1 cellular context compared by ENCODE assay signal in the genomic region with DNA sequence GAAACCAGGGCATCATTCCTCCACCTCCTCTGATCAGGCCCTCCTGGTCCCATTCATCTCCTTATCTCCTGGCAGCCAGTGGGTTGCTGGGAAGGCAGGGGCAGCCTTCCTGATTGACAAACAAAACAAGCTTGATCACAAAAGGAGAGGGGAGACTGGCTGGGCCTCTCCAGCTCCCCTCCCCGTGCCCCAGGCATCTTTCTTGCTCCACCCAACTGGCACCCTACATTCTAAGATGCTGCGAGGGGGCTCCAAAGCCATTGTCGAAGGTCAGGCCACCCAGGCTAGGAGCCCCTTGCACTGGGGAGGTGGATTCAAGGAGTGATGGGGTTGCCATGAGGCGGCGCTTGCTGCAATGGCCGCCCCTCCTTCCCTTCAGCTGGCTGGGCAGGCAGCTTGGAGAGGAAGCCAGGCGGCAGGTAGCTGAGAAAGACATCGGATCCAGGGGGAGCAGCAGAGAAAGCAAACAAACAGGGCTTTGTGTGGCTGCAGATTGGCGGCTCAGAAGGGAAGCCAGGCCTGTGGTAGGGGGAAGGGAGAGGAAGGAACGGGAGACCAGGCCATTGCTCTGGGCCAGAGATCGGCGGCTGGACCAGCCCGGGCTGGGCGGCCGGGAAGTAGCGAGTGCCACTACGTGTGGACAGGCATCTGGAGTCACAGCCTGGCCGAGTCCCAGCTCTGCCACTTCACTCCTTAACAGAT.
TF ChIP-seq lines count a peak whose summit lies in the region.

No MANE protein-coding gene starts in this region.

TF ChIP-seq in HepG2, 621 proteins besides CTCF, POLR2A, EP300 and RAD21 (continued from another document and continues in another):
- TF ChIP-seq E2F1 (CRISPR knock-in tag; IDR thresholded peaks at IDR 0.05) = no peak
- TF ChIP-seq RFX1 (IDR thresholded peaks at IDR 0.05) = no peak
- no peak for TF ChIP-seq ZNF180 (CRISPR knock-in tag; IDR thresholded peaks at IDR 0.05; ENCODE audit: borderline replicate concordance, low read depth)
- TF ChIP-seq, protein P1, sequence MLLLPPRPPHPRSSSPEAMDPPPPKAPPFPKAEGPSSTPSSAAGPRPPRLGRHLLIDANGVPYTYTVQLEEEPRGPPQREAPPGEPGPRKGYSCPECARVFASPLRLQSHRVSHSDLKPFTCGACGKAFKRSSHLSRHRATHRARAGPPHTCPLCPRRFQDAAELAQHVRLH (CRISPR knock-in tag; IDR thresholded peaks at IDR 0.05; ENCODE audit: borderline replicate concordance, low read depth) = peak; percentile 47; the same call in 1 of the 2 replicates
- TF ChIP-seq ZNF687 (CRISPR knock-in tag; IDR thresholded peaks at IDR 0.05) = no peak; the same call in 1 of the 2 replicates
- TF ChIP-seq HNF4G (IDR thresholded peaks at IDR 0.05; ENCODE audit: borderline replicate concordance, low read depth, low read length) = no peak
- TF ChIP-seq HNF4G (CRISPR knock-in tag; IDR thresholded peaks at IDR 0.05; ENCODE audit: borderline replicate concordance, low read depth) = no peak
- TF ChIP-seq KMT2A (CRISPR knock-in tag; IDR thresholded peaks at IDR 0.05) = peak; percentile 15; the same call in 1 of the 2 replicates
- TF ChIP-seq KAT8 (CRISPR knock-in tag; IDR thresholded peaks at IDR 0.05) = 0 out of 2 replicates have a peak, but pooled peaks have one; percentile 39
- no peak for TF ChIP-seq ZNF3 (CRISPR knock-in tag; IDR thresholded peaks at IDR 0.05)
- TF ChIP-seq ZNF7 (CRISPR knock-in tag; IDR thresholded peaks at IDR 0.05) = no peak
- TF ChIP-seq ZFYVE20 (CRISPR knock-in tag; IDR thresholded peaks at IDR 0.05; ENCODE audit: borderline replicate concordance, low read depth) = no peak
- TF ChIP-seq ZNF251 (CRISPR knock-in tag; IDR thresholded peaks at IDR 0.05) = no peak
- TF ChIP-seq ZNF383 (CRISPR knock-in tag; IDR thresholded peaks at IDR 0.05; ENCODE audit: borderline replicate concordance) = no peak
- TF ChIP-seq ZC3H4 (CRISPR knock-in tag; IDR thresholded peaks at IDR 0.05; ENCODE audit: borderline replicate concordance) = no peak
- TF ChIP-seq, protein P2, sequence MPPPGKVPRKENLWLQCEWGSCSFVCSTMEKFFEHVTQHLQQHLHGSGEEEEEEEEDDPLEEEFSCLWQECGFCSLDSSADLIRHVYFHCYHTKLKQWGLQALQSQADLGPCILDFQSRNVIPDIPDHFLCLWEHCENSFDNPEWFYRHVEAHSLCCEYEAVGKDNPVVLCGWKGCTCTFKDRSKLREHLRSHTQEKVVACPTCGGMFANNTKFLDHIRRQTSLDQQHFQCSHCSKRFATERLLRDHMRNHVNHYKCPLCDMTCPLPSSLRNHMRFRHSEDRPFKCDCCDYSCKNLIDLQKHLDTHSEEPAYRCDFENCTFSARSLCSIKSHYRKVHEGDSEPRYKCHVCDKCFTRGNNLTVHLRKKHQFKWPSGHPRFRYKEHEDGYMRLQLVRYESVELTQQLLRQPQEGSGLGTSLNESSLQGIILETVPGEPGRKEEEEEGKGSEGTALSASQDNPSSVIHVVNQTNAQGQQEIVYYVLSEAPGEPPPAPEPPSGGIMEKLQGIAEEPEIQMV (CRISPR knock-in tag; IDR thresholded peaks at IDR 0.05; ENCODE audit: low read depth) = no peak
- TF ChIP-seq PRPF4 (IDR thresholded peaks at IDR 0.05; ENCODE audit: low read depth, low read length, poor library complexity, severe bottlenecking) = no peak
- TF ChIP-seq KLF6 (CRISPR knock-in tag; IDR thresholded peaks at IDR 0.05) = no peak
- TF ChIP-seq, protein P3, sequence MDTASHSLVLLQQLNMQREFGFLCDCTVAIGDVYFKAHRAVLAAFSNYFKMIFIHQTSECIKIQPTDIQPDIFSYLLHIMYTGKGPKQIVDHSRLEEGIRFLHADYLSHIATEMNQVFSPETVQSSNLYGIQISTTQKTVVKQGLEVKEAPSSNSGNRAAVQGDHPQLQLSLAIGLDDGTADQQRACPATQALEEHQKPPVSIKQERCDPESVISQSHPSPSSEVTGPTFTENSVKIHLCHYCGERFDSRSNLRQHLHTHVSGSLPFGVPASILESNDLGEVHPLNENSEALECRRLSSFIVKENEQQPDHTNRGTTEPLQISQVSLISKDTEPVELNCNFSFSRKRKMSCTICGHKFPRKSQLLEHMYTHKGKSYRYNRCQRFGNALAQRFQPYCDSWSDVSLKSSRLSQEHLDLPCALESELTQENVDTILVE (CRISPR knock-in tag; IDR thresholded peaks at IDR 0.05) = no peak
- TF ChIP-seq PHF21A (CRISPR knock-in tag; IDR thresholded peaks at IDR 0.05) = peak; percentile 76
- peak; percentile 60; the same call in 1 of the 2 replicates for TF ChIP-seq REPIN1 (CRISPR knock-in tag; IDR thresholded peaks at IDR 0.05; ENCODE audit: borderline replicate concordance, low read depth)
- TF ChIP-seq GATA4 (IDR thresholded peaks at IDR 0.05; ENCODE audit: borderline replicate concordance, low read depth) = no peak
- no peak for TF ChIP-seq ZNF260 (CRISPR knock-in tag; IDR thresholded peaks at IDR 0.05; ENCODE audit: borderline replicate concordance, low read depth)
- TF ChIP-seq MAFG (CRISPR knock-in tag; IDR thresholded peaks at IDR 0.05) = no peak
- TF ChIP-seq ZNF83 (CRISPR knock-in tag; IDR thresholded peaks at IDR 0.05; ENCODE audit: borderline replicate concordance) = no peak
- no peak for TF ChIP-seq POLR2AphosphoS5 (IDR thresholded peaks at IDR 0.05; ENCODE audit: low read depth, low read length)
- no peak for TF ChIP-seq SMYD3 (CRISPR knock-in tag; IDR thresholded peaks at IDR 0.05)
- no peak for TF ChIP-seq IRF1 (CRISPR knock-in tag; IDR thresholded peaks at IDR 0.05; ENCODE audit: low read depth)
- no peak for TF ChIP-seq JUND (CRISPR knock-in tag; IDR thresholded peaks at IDR 0.05)
- TF ChIP-seq AHDC1 (CRISPR knock-in tag; IDR thresholded peaks at IDR 0.05; ENCODE audit: borderline replicate concordance) = no peak
- TF ChIP-seq ZNF292 (CRISPR knock-in tag; IDR thresholded peaks at IDR 0.05; ENCODE audit: borderline replicate concordance, low read depth) = peak; percentile 92
- TF ChIP-seq, protein P4, sequence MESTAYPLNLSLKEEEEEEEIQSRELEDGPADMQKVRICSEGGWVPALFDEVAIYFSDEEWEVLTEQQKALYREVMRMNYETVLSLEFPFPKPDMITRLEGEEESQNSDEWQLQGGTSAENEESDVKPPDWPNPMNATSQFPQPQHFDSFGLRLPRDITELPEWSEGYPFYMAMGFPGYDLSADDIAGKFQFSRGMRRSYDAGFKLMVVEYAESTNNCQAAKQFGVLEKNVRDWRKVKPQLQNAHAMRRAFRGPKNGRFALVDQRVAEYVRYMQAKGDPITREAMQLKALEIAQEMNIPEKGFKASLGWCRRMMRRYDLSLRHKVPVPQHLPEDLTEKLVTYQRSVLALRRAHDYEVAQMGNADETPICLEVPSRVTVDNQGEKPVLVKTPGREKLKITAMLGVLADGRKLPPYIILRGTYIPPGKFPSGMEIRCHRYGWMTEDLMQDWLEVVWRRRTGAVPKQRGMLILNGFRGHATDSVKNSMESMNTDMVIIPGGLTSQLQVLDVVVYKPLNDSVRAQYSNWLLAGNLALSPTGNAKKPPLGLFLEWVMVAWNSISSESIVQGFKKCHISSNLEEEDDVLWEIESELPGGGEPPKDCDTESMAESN (CRISPR knock-in tag; conservative IDR thresholded peaks at IDR 0.05) = no peak
- TF ChIP-seq ZNF230 (CRISPR knock-in tag; IDR thresholded peaks at IDR 0.05) = no peak
- TF ChIP-seq GFI1 (CRISPR knock-in tag; IDR thresholded peaks at IDR 0.05; ENCODE audit: borderline replicate concordance) = peak; percentile 71
- no peak for TF ChIP-seq ATM (IDR thresholded peaks at IDR 0.05; ENCODE audit: borderline replicate concordance)
- no peak for TF ChIP-seq NR2F2 (IDR thresholded peaks at IDR 0.05; ENCODE audit: borderline replicate concordance, low read depth)
- TF ChIP-seq ZNF747 (CRISPR knock-in tag; IDR thresholded peaks at IDR 0.05; ENCODE audit: borderline replicate concordance) = peak; percentile 77; the same call in 1 of the 2 replicates
- TF ChIP-seq PRMT3 (CRISPR knock-in tag; IDR thresholded peaks at IDR 0.05; ENCODE audit: borderline replicate concordance, low read depth) = 0 out of 2 replicates have a peak, but pooled peaks have one; percentile 56
- TF ChIP-seq ZNF350 (CRISPR knock-in tag; IDR thresholded peaks at IDR 0.05; ENCODE audit: borderline replicate concordance, low read depth) = no peak
- TF ChIP-seq RFX3 (CRISPR knock-in tag; IDR thresholded peaks at IDR 0.05) = no peak
- no peak for TF ChIP-seq SRSF9 (IDR thresholded peaks at IDR 0.05; ENCODE audit: borderline replicate concordance, insufficient read depth, low read depth, low read length, poor library complexity, severe bottlenecking)
